In the genomic region with DNA sequence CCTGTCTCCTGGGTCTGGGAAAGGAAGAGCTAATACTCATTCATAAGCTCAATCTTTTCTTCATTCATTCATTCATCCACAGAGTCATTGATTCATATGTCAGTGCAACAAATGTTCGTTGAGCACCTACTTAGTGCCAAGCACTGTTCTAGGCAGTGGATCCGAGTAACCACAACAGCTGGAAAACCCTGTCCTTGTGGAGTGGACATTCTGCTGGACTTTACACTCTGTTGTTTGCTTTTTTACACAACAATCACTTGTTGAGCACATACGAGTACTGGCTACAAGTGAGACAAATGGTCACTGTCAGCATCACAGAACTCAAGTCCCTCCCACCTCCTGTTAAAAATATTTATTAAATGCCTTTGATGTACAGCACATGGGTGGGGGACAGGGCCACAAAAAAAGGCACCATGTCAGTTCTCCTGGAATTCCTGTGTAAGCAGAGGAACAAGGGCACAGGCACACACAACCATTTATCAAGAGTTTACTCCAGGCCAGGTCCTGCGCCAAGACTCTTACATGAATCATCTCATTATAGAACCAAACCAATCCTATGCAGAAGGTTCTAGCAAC, we compare ENCODE assay signal across 1 cellular context.
TF ChIP-seq lines count a peak whose summit lies in the region.

No MANE protein-coding gene starts in this region.

TF ChIP-seq in HepG2, 621 proteins besides CTCF, POLR2A, EP300 and RAD21 (continued from another document and continues in another):
- TF ChIP-seq JDP2 (CRISPR knock-in tag; IDR thresholded peaks at IDR 0.05; ENCODE audit: borderline replicate concordance) (no peak; the same call in 1 of the 2 replicates), ETV5 (CRISPR knock-in tag; IDR thresholded peaks at IDR 0.05; ENCODE audit: borderline replicate concordance) (peak; percentile 93; the same call in 1 of the 2 replicates), ADNP (CRISPR knock-in tag; IDR thresholded peaks at IDR 0.05) (peak; percentile 95), NR2F1 (CRISPR knock-in tag; IDR thresholded peaks at IDR 0.05) (peak; percentile 77 to 83), JUN (CRISPR knock-in tag; IDR thresholded peaks at IDR 0.05) (peak; percentile 90), CCDC6 (CRISPR knock-in tag; IDR thresholded peaks at IDR 0.05) (peak; percentile 97), TRIM24 (CRISPR knock-in tag; IDR thresholded peaks at IDR 0.05) (peak; percentile 96), KLF16 (CRISPR knock-in tag; IDR thresholded peaks at IDR 0.05) (peak in 1 of 2 experiments; percentile 98; a peak in 2 of 4 replicates), HDAC6 (IDR thresholded peaks at IDR 0.05; ENCODE audit: low read depth, low read length) (no peak), KLF6 (CRISPR knock-in tag; IDR thresholded peaks at IDR 0.05) (peak; percentile 73; the same call in 1 of the 2 replicates), HOXA3 (CRISPR knock-in tag; IDR thresholded peaks at IDR 0.05) (peak; percentile 94), NR2C2 (CRISPR knock-in tag; IDR thresholded peaks at IDR 0.05; ENCODE audit: borderline replicate concordance) (peak; percentile 83), ZNF333 (CRISPR knock-in tag; IDR thresholded peaks at IDR 0.05; ENCODE audit: borderline replicate concordance) (peak; percentile 99), NR1H2 (CRISPR knock-in tag; IDR thresholded peaks at IDR 0.05; ENCODE audit: borderline replicate concordance, low read depth) (no peak), ZNF235 (CRISPR knock-in tag; IDR thresholded peaks at IDR 0.05; ENCODE audit: borderline replicate concordance) (no peak), ZFP82 (CRISPR knock-in tag; IDR thresholded peaks at IDR 0.05; ENCODE audit: borderline replicate concordance) (no peak), SSRP1 (CRISPR knock-in tag; IDR thresholded peaks at IDR 0.05) (no peak; the same call in 1 of the 2 replicates), ZNF569 (CRISPR knock-in tag; IDR thresholded peaks at IDR 0.05; ENCODE audit: borderline replicate concordance) (no peak), NPAS2 (CRISPR knock-in tag; IDR thresholded peaks at IDR 0.05; ENCODE audit: borderline replicate concordance) (no peak), CBX2 (IDR thresholded peaks at IDR 0.05; ENCODE audit: low read depth, low read length) (no peak), CBX2 (CRISPR knock-in tag; IDR thresholded peaks at IDR 0.05; ENCODE audit: low read depth) (no peak), ATF2 (CRISPR knock-in tag; IDR thresholded peaks at IDR 0.05) (peak; percentile 95), HOXA9 (CRISPR knock-in tag; IDR thresholded peaks at IDR 0.05; ENCODE audit: borderline replicate concordance) (no peak), KDM1A (CRISPR knock-in tag; IDR thresholded peaks at IDR 0.05) (peak; percentile 100), SMYD3 (CRISPR knock-in tag; IDR thresholded peaks at IDR 0.05) (peak; percentile 99), HOMEZ (CRISPR knock-in tag; IDR thresholded peaks at IDR 0.05; ENCODE audit: low read depth) (peak; percentile 96), ZNF33B (CRISPR knock-in tag; IDR thresholded peaks at IDR 0.05) (peak; percentile 84; the same call in 1 of the 2 replicates), GTF3A (CRISPR knock-in tag; conservative IDR thresholded peaks at IDR 0.05) (no peak; the same call in 1 of the 2 replicates), SMAD3 (CRISPR knock-in tag; IDR thresholded peaks at IDR 0.05) (peak; percentile 93), RXRB (CRISPR knock-in tag; IDR thresholded peaks at IDR 0.05; ENCODE audit: borderline replicate concordance) (peak; percentile 97), ZSCAN31 (CRISPR knock-in tag; IDR thresholded peaks at IDR 0.05; ENCODE audit: low read depth) (peak; percentile 93), ELF3 (CRISPR knock-in tag; IDR thresholded peaks at IDR 0.05) (peak; percentile 96), PCBP2 (optimal IDR thresholded peaks at IDR 0.05; ENCODE audit: low read depth, low read length, poor library complexity, severe bottlenecking) (no peak), FOXK1 (CRISPR knock-in tag; IDR thresholded peaks at IDR 0.05; ENCODE audit: borderline replicate concordance, low read depth) (peak; percentile 100), ZHX2 (IDR thresholded peaks at IDR 0.05; ENCODE audit: low read depth) (peak; percentile 81; the same call in 1 of the 2 replicates), ZHX2 (CRISPR knock-in tag; IDR thresholded peaks at IDR 0.05; ENCODE audit: borderline replicate concordance) (no peak; the same call in 1 of the 2 replicates), ZNF678 (CRISPR knock-in tag; IDR thresholded peaks at IDR 0.05) (peak; percentile 74; the same call in 1 of the 2 replicates)
- TF ChIP-seq, protein P1, sequence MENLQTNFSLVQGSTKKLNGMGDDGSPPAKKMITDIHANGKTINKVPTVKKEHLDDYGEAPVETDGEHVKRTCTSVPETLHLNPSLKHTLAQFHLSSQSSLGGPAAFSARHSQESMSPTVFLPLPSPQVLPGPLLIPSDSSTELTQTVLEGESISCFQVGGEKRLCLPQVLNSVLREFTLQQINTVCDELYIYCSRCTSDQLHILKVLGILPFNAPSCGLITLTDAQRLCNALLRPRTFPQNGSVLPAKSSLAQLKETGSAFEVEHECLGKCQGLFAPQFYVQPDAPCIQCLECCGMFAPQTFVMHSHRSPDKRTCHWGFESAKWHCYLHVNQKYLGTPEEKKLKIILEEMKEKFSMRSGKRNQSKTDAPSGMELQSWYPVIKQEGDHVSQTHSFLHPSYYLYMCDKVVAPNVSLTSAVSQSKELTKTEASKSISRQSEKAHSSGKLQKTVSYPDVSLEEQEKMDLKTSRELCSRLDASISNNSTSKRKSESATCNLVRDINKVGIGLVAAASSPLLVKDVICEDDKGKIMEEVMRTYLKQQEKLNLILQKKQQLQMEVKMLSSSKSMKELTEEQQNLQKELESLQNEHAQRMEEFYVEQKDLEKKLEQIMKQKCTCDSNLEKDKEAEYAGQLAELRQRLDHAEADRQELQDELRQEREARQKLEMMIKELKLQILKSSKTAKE (CRISPR knock-in tag; IDR thresholded peaks at IDR 0.05; ENCODE audit: borderline replicate concordance): peak; percentile 87
- TF ChIP-seq, protein P2, sequence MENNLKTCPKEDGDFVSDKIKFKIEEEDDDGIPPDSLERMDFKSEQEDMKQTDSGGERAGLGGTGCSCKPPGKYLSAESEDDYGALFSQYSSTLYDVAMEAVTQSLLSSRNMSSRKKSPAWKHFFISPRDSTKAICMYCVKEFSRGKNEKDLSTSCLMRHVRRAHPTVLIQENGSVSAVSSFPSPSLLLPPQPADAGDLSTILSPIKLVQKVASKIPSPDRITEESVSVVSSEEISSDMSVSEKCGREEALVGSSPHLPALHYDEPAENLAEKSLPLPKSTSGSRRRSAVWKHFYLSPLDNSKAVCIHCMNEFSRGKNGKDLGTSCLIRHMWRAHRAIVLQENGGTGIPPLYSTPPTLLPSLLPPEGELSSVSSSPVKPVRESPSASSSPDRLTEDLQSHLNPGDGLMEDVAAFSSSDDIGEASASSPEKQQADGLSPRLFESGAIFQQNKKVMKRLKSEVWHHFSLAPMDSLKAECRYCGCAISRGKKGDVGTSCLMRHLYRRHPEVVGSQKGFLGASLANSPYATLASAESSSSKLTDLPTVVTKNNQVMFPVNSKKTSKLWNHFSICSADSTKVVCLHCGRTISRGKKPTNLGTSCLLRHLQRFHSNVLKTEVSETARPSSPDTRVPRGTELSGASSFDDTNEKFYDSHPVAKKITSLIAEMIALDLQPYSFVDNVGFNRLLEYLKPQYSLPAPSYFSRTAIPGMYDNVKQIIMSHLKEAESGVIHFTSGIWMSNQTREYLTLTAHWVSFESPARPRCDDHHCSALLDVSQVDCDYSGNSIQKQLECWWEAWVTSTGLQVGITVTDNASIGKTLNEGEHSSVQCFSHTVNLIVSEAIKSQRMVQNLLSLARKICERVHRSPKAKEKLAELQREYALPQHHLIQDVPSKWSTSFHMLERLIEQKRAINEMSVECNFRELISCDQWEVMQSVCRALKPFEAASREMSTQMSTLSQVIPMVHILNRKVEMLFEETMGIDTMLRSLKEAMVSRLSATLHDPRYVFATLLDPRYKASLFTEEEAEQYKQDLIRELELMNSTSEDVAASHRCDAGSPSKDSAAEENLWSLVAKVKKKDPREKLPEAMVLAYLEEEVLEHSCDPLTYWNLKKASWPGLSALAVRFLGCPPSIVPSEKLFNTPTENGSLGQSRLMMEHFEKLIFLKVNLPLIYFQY (CRISPR knock-in tag; IDR thresholded peaks at IDR 0.05; ENCODE audit: borderline replicate concordance): peak; percentile 75; the same call in 1 of the 2 replicates
- TF ChIP-seq, protein P3, sequence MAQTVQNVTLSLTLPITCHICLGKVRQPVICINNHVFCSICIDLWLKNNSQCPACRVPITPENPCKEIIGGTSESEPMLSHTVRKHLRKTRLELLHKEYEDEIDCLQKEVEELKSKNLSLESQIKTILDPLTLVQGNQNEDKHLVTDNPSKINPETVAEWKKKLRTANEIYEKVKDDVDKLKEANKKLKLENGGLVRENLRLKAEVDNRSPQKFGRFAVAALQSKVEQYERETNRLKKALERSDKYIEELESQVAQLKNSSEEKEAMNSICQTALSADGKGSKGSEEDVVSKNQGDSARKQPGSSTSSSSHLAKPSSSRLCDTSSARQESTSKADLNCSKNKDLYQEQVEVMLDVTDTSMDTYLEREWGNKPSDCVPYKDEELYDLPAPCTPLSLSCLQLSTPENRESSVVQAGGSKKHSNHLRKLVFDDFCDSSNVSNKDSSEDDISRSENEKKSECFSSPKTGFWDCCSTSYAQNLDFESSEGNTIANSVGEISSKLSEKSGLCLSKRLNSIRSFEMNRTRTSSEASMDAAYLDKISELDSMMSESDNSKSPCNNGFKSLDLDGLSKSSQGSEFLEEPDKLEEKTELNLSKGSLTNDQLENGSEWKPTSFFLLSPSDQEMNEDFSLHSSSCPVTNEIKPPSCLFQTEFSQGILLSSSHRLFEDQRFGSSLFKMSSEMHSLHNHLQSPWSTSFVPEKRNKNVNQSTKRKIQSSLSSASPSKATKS (CRISPR knock-in tag; IDR thresholded peaks at IDR 0.05): peak; percentile 78; the same call in 1 of the 2 replicates
- TF ChIP-seq, protein P4, sequence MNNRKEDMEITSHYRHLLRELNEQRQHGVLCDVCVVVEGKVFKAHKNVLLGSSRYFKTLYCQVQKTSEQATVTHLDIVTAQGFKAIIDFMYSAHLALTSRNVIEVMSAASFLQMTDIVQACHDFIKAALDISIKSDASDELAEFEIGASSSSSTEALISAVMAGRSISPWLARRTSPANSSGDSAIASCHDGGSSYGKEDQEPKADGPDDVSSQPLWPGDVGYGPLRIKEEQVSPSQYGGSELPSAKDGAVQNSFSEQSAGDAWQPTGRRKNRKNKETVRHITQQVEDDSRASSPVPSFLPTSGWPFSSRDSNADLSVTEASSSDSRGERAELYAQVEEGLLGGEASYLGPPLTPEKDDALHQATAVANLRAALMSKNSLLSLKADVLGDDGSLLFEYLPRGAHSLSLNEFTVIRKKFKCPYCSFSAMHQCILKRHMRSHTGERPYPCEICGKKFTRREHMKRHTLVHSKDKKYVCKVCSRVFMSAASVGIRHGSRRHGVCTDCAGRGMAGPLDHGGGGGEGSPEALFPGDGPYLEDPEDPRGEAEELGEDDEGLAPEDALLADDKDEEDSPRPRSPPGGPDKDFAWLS (CRISPR knock-in tag; IDR thresholded peaks at IDR 0.05; ENCODE audit: borderline replicate concordance): peak; percentile 64; the same call in 1 of the 2 replicates
